In genomic region chr6:166361080-166361429, GRCh38 we compare ENCODE assay signal across 1 cellular context.
TF ChIP-seq lines count a peak whose summit lies in the region.

No MANE protein-coding gene starts in this region.

TF ChIP-seq in HepG2, 621 proteins besides CTCF, POLR2A, EP300 and RAD21 (continued from another document and continues in another):
- TF ChIP-seq ZSCAN21 (CRISPR knock-in tag; IDR thresholded peaks at IDR 0.05; ENCODE audit: borderline replicate concordance): peak; percentile 87
- TF ChIP-seq ZNF567 (CRISPR knock-in tag; IDR thresholded peaks at IDR 0.05; ENCODE audit: borderline replicate concordance): peak; percentile 48; the same call in 1 of the 2 replicates
- TF ChIP-seq NCOR1 (IDR thresholded peaks at IDR 0.05; ENCODE audit: borderline replicate concordance, low read length): peak; percentile 98
- no peak for TF ChIP-seq ARHGAP35 (CRISPR knock-in tag; IDR thresholded peaks at IDR 0.05; ENCODE audit: borderline replicate concordance)
- peak; percentile 85; the same call in 1 of the 2 replicates for TF ChIP-seq SIN3A (IDR thresholded peaks at IDR 0.05; ENCODE audit: borderline replicate concordance, low read depth, low read length)
- TF ChIP-seq IKZF1 (IDR thresholded peaks at IDR 0.05): no peak
- peak; percentile 97 for TF ChIP-seq ZKSCAN8 (CRISPR knock-in tag; IDR thresholded peaks at IDR 0.05; ENCODE audit: borderline replicate concordance)
- TF ChIP-seq SMARCC2 (IDR thresholded peaks at IDR 0.05): no peak
- no peak for TF ChIP-seq DMTF1 (CRISPR knock-in tag; IDR thresholded peaks at IDR 0.05)
- TF ChIP-seq ATAD3A (CRISPR knock-in tag; IDR thresholded peaks at IDR 0.05): no peak
- TF ChIP-seq NR2F2 (IDR thresholded peaks at IDR 0.05; ENCODE audit: borderline replicate concordance, low read depth): peak; percentile 96
- TF ChIP-seq SRF (IDR thresholded peaks at IDR 0.05; ENCODE audit: low read depth, low read length): 0 out of 2 replicates have a peak, but pooled peaks have one; percentile 36
- no peak for TF ChIP-seq ZBTB42 (CRISPR knock-in tag; IDR thresholded peaks at IDR 0.05)
- TF ChIP-seq MXD3 (CRISPR knock-in tag; IDR thresholded peaks at IDR 0.05): peak; percentile 85
- TF ChIP-seq ZNF33B (CRISPR knock-in tag; IDR thresholded peaks at IDR 0.05): peak; percentile 78; the same call in 1 of the 2 replicates
- no peak for TF ChIP-seq ZBTB40 (IDR thresholded peaks at IDR 0.05)
- peak; percentile 72 for TF ChIP-seq ZBTB40 (CRISPR knock-in tag; IDR thresholded peaks at IDR 0.05)
- peak; percentile 82; the same call in 1 of the 2 replicates for TF ChIP-seq SAFB2 (CRISPR knock-in tag; IDR thresholded peaks at IDR 0.05; ENCODE audit: borderline replicate concordance, low read depth)
- peak; percentile 60; the same call in 1 of the 2 replicates for TF ChIP-seq ZBTB34 (CRISPR knock-in tag; IDR thresholded peaks at IDR 0.05)
- TF ChIP-seq, protein P1, sequence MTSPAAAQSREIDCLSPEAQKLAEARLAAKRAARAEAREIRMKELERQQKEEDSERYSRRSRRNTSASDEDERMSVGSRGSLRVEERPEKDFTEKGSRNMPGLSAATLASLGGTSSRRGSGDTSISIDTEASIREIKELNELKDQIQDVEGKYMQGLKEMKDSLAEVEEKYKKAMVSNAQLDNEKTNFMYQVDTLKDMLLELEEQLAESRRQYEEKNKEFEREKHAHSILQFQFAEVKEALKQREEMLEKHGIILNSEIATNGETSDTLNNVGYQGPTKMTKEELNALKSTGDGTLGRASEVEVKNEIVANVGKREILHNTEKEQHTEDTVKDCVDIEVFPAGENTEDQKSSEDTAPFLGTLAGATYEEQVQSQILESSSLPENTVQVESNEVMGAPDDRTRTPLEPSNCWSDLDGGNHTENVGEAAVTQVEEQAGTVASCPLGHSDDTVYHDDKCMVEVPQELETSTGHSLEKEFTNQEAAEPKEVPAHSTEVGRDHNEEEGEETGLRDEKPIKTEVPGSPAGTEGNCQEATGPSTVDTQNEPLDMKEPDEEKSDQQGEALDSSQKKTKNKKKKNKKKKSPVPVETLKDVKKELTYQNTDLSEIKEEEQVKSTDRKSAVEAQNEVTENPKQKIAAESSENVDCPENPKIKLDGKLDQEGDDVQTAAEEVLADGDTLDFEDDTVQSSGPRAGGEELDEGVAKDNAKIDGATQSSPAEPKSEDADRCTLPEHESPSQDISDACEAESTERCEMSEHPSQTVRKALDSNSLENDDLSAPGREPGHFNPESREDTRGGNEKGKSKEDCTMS (CRISPR knock-in tag; conservative IDR thresholded peaks at IDR 0.05): no peak
- TF ChIP-seq ZSCAN9 (CRISPR knock-in tag; IDR thresholded peaks at IDR 0.05; ENCODE audit: borderline replicate concordance): peak; percentile 92
- TF ChIP-seq BATF2 (CRISPR knock-in tag; IDR thresholded peaks at IDR 0.05): no peak; the same call in 1 of the 2 replicates
- TF ChIP-seq, protein P2, sequence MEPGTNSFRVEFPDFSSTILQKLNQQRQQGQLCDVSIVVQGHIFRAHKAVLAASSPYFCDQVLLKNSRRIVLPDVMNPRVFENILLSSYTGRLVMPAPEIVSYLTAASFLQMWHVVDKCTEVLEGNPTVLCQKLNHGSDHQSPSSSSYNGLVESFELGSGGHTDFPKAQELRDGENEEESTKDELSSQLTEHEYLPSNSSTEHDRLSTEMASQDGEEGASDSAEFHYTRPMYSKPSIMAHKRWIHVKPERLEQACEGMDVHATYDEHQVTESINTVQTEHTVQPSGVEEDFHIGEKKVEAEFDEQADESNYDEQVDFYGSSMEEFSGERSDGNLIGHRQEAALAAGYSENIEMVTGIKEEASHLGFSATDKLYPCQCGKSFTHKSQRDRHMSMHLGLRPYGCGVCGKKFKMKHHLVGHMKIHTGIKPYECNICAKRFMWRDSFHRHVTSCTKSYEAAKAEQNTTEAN (CRISPR knock-in tag; conservative IDR thresholded peaks at IDR 0.05): peak; percentile 97
- TF ChIP-seq ZNF720 (CRISPR knock-in tag; IDR thresholded peaks at IDR 0.05): no peak
- peak; percentile 80 for TF ChIP-seq KLF12 (CRISPR knock-in tag; IDR thresholded peaks at IDR 0.05; ENCODE audit: borderline replicate concordance)
- peak; percentile 98 for TF ChIP-seq MAX (IDR thresholded peaks at IDR 0.05)
- peak; percentile 95 for TF ChIP-seq TBL1XR1 (IDR thresholded peaks at IDR 0.05; ENCODE audit: borderline replicate concordance, low read length, partially characterized antibody)
- TF ChIP-seq KDM2A (CRISPR knock-in tag; IDR thresholded peaks at IDR 0.05; ENCODE audit: borderline replicate concordance, low read depth): peak; percentile 83; the same call in 1 of the 2 replicates
- no peak for TF ChIP-seq HES4 (CRISPR knock-in tag; IDR thresholded peaks at IDR 0.05; ENCODE audit: borderline replicate concordance)
- peak; percentile 78 for TF ChIP-seq YEATS4 (CRISPR knock-in tag; IDR thresholded peaks at IDR 0.05; ENCODE audit: borderline replicate concordance)
- TF ChIP-seq ZNF770 (CRISPR knock-in tag; IDR thresholded peaks at IDR 0.05): no peak
- TF ChIP-seq CCDC6 (CRISPR knock-in tag; IDR thresholded peaks at IDR 0.05): peak; percentile 92; the same call in 1 of the 2 replicates
- peak; percentile 67; the same call in 1 of the 2 replicates for TF ChIP-seq ZMYM2 (CRISPR knock-in tag; IDR thresholded peaks at IDR 0.05)
